Comparison of ENCODE assay signal across 25 cellular contexts in the genomic region with DNA sequence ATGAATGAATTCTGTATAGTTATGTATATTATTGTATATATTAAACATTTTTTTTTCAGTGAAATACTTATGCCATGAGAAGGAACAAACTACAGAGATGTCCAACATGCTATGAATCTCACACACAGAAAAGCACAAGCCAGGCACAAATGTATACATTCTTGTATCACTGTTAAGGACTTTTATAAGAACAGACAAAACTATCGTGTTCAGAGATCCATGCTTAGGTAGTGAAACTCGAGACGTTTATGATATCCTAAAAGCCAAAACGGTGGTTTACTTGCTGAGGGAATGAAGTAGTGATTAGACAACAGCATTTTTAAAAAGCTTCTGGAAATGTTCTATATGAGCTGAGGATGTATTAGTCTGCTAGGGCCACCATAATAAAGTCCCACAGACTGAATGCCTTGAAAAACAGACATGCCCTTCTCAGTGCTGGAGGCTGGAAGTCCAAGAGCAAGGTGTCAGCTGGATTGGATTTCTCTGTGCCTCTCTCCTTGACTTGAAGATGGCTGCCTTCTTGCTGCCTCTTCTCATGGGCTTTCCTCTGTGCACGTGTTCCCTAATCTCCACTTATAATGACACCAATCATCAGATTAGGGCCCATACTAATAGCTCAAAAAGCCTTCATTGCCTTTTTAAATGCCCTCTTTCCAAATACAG. TPM values are rescaled to one million over a fixed set of nuclear protein-coding genes. Genes with fewer than 3 reads are reported as not detected.
DNase-seq lines count a peak whose midpoint lies in the region; ATAC-seq and TF ChIP-seq lines count a peak whose summit lies in the region.
"Had no signal": no experiment of that assay in that cellular context is flagged by ENCODE, and none has a peak within 500 bp of the region (broad histone marks: within the 10 kb centered on the region; RNA-seq: fewer than 3 reads in every experiment).

No MANE protein-coding gene starts in this region.

- CTCF ChIA-PET in activated naive CD4-positive, alpha-beta T cell treated with anti-CD3 and anti-CD28 coated beads, Interleukin-2, amount 10 ng/mL, durations not matched to agents 7 days and 5 days (lab: Charles Lee), result interaction anchor here (0.7 to 1.8 kb wide), 2 partner anchors 29 to 87 kb away, joined by 4 read pairs; no protein-coding TSS in a partner anchor
- CTCF ChIA-PET in HCT116 (lab: Charles Lee) (no interaction called here), Panc1 (lab: Charles Lee) (no interaction called here)

- H3K27me3 ChIP-seq in HCT116 (ENCODE audit: insufficient read depth, low read length), result no peaks in the 10 kb centered on the region
- no peaks in the 10 kb centered on the region for H3K27me3 ChIP-seq in Panc1 (ENCODE audit: control insufficient read depth, insufficient read depth, low read length)
- H3K27me3 ChIP-seq: hepatocyte had no signal

- H4K20me1 ChIP-seq in HCT116 (ENCODE audit: insufficient read depth), result peaks cover 17% of the 10 kb centered on the region; the same call in 1 of the 2 replicates

- BruUV-seq in HCT116 (replicated peaks; lab: Mats Ljungman, UMichigan) (no TSS peak), Panc1 (replicated peaks; lab: Mats Ljungman, UMichigan) (no TSS peak)

- H3K9me2 ChIP-seq in HCT116 (ENCODE audit: insufficient read depth), result no peaks in the 10 kb centered on the region

- H3K9me3 Mint-ChIP-seq in activated naive CD4-positive, alpha-beta T cell treated with anti-CD3 and anti-CD28 coated beads, Interleukin-2, amount 10 ng/mL, durations not matched to agents 7 days and 5 days, result no peaks in the 10 kb centered on the region
- no peaks in the 10 kb centered on the region for H3K9me3 Mint-ChIP-seq in neural crest cell
- H3K9me3 Mint-ChIP-seq: central memory CD8-positive, alpha-beta T cell; dendritic cell treated with granulocyte-macrophage colony-stimulating factor and Interleukin-4, amounts not matched to agents 40 ng/mL and 50 ng/mL, for 4 days; stimulated activated naive B cell treated with anti-CD40 and anti-IgM and Interleukin-4, amounts not matched to agents 10 μg/mL and 1 μg/mL and 100 μg/mL, for 72 hours had no signal

- H3K4me3 ChIP-seq in HCT116 (replicated peaks in 1 of 2; ENCODE audit: low read depth in 1 of 2, low read length in 2 of 2) (no peak overlapping the region), Panc1 (ENCODE audit: low read depth in 2 of 2, low read length in 2 of 2) (no peak overlapping the region)
- H3K4me3 ChIP-seq: esophagus squamous epithelium, gastrocnemius medialis, hepatocyte, K562, SK-N-MC, upper lobe of left lung had no signal

- peaks cover 90% of the 10 kb centered on the region for H3K79me2 ChIP-seq in HCT116 (ENCODE audit: insufficient read depth, low read length)

- H3K4me1 ChIP-seq in HCT116 (ENCODE audit: control insufficient read depth in 1 of 2, insufficient read depth in 2 of 2, low read length in 2 of 2) (peaks cover 7 to 14% of the 10 kb centered on the region in 2 experiments; a peak in 3 of 4 replicates), Panc1 (ENCODE audit: control insufficient read depth, insufficient read depth, low read length) (peaks cover 22% of the 10 kb centered on the region)

- TF ChIP-seq RAD21 in HCT116 (IDR thresholded peaks at IDR 0.05; ENCODE audit: low read depth), result no peak

- DNase-seq in activated naive CD4-positive, alpha-beta T cell treated with anti-CD3 and anti-CD28 coated beads, Interleukin-2, amount 10 ng/mL, durations not matched to agents 7 days and 5 days, result no peak
- DNase-seq in activated naive CD4-positive, alpha-beta T cell (lab: John Stamatoyannopoulos, UW), result no peak
- DNase-seq in HCT116 (ENCODE audit: low read depth, low spot score) (no peak), Panc1 (ENCODE audit: low read depth, low spot score) (no peak), neural crest cell (ENCODE audit: low read depth, low spot score) (no peak), HuH-7 (ENCODE audit: low spot score) (no peak)
- DNase-seq: activated CD4-positive, alpha-beta T cell treated with anti-CD3 and anti-CD28 coated beads, Interleukin-2, amount 50 U/mL, for 48 hours; activated gamma-delta T cell; EL; esophagus squamous epithelium; gastrocnemius medialis; mesendoderm; NCI-H446; NCI-H774; OCI-M1; stimulated activated naive B cell treated with anti-CD40 and anti-IgM and Interleukin-4, amounts not matched to agents 10 μg/mL and 1 μg/mL and 100 μg/mL, for 72 hours; upper lobe of left lung had no signal

- H3K36me3 Mint-ChIP-seq in activated naive CD4-positive, alpha-beta T cell treated with anti-CD3 and anti-CD28 coated beads, Interleukin-2, amount 10 ng/mL, durations not matched to agents 7 days and 5 days, result peaks cover 69% of the 10 kb centered on the region
- H3K36me3 Mint-ChIP-seq in neural crest cell (ENCODE audit: low read depth), result peaks cover 24% of the 10 kb centered on the region

- H3K4me2 ChIP-seq in HCT116 (ENCODE audit: low read length), result no peak overlapping the region
- H3K4me2 ChIP-seq: hepatocyte had no signal

- intact Hi-C loops in HCT116 (cut with micrococcal nuclease), result no loop called here
- intact Hi-C loops in Panc1 (cut with micrococcal nuclease; ENCODE audit: unreplicated experiment), result no loop called here

- no peak for TF ChIP-seq CTCF in HCT116 (IDR thresholded peaks at IDR 0.05 in 2 of 3, conservative IDR thresholded peaks at IDR 0.05 in 1 of 3; ENCODE audit: borderline replicate concordance in 1 of 3, insufficient read depth in 1 of 3, low read depth in 2 of 3, low read length in 2 of 3)
- TF ChIP-seq CTCF in Panc1 (IDR thresholded peaks at IDR 0.05), result no peak
- TF ChIP-seq CTCF in neural crest cell (conservative IDR thresholded peaks at IDR 0.05), result no peak

- H3K9me3 ChIP-seq in HCT116 (ENCODE audit: control insufficient read depth in 1 of 2, insufficient read depth in 1 of 2, low read depth in 1 of 2, low read length in 2 of 2), result no peaks in the 10 kb centered on the region
- no peaks in the 10 kb centered on the region for H3K9me3 ChIP-seq in Panc1 (ENCODE audit: control insufficient read depth, insufficient read depth, low read depth, low read length)
- H3K9me3 ChIP-seq: esophagus squamous epithelium, gastrocnemius medialis, upper lobe of left lung had no signal

- no peak overlapping the region for H3K9ac ChIP-seq in HCT116 (ENCODE audit: low read length)

- H2AFZ ChIP-seq in HCT116 (ENCODE audit: low read depth, low read length, poor library complexity, severe bottlenecking), result no peak overlapping the region
- H2AFZ ChIP-seq: hepatocyte had no signal

- ATAC-seq in HCT116 (no peak), Panc1 (no peak), GM19035 (IDR thresholded peaks at IDR 0.05; ENCODE audit: unreplicated experiment) (no peak), HG02623 (IDR thresholded peaks at IDR 0.05; ENCODE audit: unreplicated experiment) (no peak)
- ATAC-seq: gastrocnemius medialis; K562; stimulated activated naive B cell treated with anti-CD40 and anti-IgM and Interleukin-4, amounts not matched to agents 10 μg/mL and 1 μg/mL and 100 μg/mL, for 72 hours had no signal

- POLR2A ChIA-PET in HCT116 (lab: Charles Lee) (no interaction called here), Panc1 (lab: Charles Lee) (no interaction called here)

- peaks cover 4% of the 10 kb centered on the region for H3K27me3 Mint-ChIP-seq in activated naive CD4-positive, alpha-beta T cell treated with anti-CD3 and anti-CD28 coated beads, Interleukin-2, amount 10 ng/mL, durations not matched to agents 7 days and 5 days
- peaks cover 3% of the 10 kb centered on the region for H3K27me3 Mint-ChIP-seq in neural crest cell (ENCODE audit: low read depth)

- no peak overlapping the region for H3K27ac ChIP-seq in HCT116 (ENCODE audit: low read depth, low read length)
- peak overlapping the region; percentile 37; the same call in 1 of the 2 replicates for H3K27ac ChIP-seq in Panc1 (ENCODE audit: low read length)
- H3K27ac ChIP-seq: esophagus squamous epithelium, gastrocnemius medialis, hepatocyte, SK-N-MC, upper lobe of left lung had no signal

- peak overlapping the region; percentile 29 for H3K4me3 Mint-ChIP-seq in activated naive CD4-positive, alpha-beta T cell treated with anti-CD3 and anti-CD28 coated beads, Interleukin-2, amount 10 ng/mL, durations not matched to agents 7 days and 5 days
- peak overlapping the region; percentile 34 for H3K4me3 Mint-ChIP-seq in neural crest cell
- H3K4me3 Mint-ChIP-seq: central memory CD8-positive, alpha-beta T cell; dendritic cell treated with granulocyte-macrophage colony-stimulating factor and Interleukin-4, amounts not matched to agents 40 ng/mL and 50 ng/mL, for 4 days; stimulated activated naive B cell treated with anti-CD40 and anti-IgM and Interleukin-4, amounts not matched to agents 10 μg/mL and 1 μg/mL and 100 μg/mL, for 72 hours had no signal

- TF ChIP-seq POLR2A in HCT116 (IDR thresholded peaks at IDR 0.05; ENCODE audit: borderline replicate concordance, extremely low read depth, insufficient read depth, insufficient read length), result no peak

- RAD21 ChIA-PET in HCT116 (lab: Charles Lee; ENCODE audit: low non-redundant PET in 1 of 2, low total read pairs in 2 of 2, uncharacterized antibody in 2 of 2, unreplicated experiment in 2 of 2), result no interaction called here

- H3K4me1 Mint-ChIP-seq in activated naive CD4-positive, alpha-beta T cell treated with anti-CD3 and anti-CD28 coated beads, Interleukin-2, amount 10 ng/mL, durations not matched to agents 7 days and 5 days, result peaks cover 65% of the 10 kb centered on the region
- H3K4me1 Mint-ChIP-seq in neural crest cell, result peaks cover 35% of the 10 kb centered on the region

- peaks cover 42 to 67% of the 10 kb centered on the region in 2 experiments for H3K36me3 ChIP-seq in HCT116 (ENCODE audit: control insufficient read depth in 1 of 2, insufficient read depth in 2 of 2, low read length in 2 of 2)
- peaks cover 60% of the 10 kb centered on the region for H3K36me3 ChIP-seq in Panc1 (ENCODE audit: control insufficient read depth, insufficient read depth, low read length)
- H3K36me3 ChIP-seq: esophagus squamous epithelium, gastrocnemius medialis, upper lobe of left lung had no signal

- in situ Hi-C loops in Panc1 (cut with HindIII; ENCODE audit: low pct_unique_long_range_greater_than_20kb, low sequenced_read_pairs), result no loop called here

- H3K27ac Mint-ChIP-seq in activated naive CD4-positive, alpha-beta T cell treated with anti-CD3 and anti-CD28 coated beads, Interleukin-2, amount 10 ng/mL, durations not matched to agents 7 days and 5 days, result peak overlapping the region; percentile 56
- H3K27ac Mint-ChIP-seq in neural crest cell (ENCODE audit: unreplicated experiment), result no peak overlapping the region
- H3K27ac Mint-ChIP-seq: dendritic cell treated with granulocyte-macrophage colony-stimulating factor and Interleukin-4, amounts not matched to agents 40 ng/mL and 50 ng/mL, for 4 days; progenitor cell of endocrine pancreas; stimulated activated naive B cell treated with anti-CD40 and anti-IgM and Interleukin-4, amounts not matched to agents 10 μg/mL and 1 μg/mL and 100 μg/mL, for 72 hours had no signal

TF ChIP-seq in HCT116, 20 proteins besides CTCF, POLR2A, EP300 and RAD21:
- TF ChIP-seq SRF (IDR thresholded peaks at IDR 0.05; ENCODE audit: low read depth), result no peak
- TF ChIP-seq JUND (IDR thresholded peaks at IDR 0.05), result 0 out of 2 replicates have a peak, but pooled peaks have one; percentile 8

RNA-seq across cellular contexts. Expression of a gene that starts 4.3 kb away (rescaled TPM):
- total RNA-seq in HCT116 (2021; ENCODE audit: unreplicated experiment) (202 TPM), Panc1 (2021; ENCODE audit: unreplicated experiment) (151 TPM), neural crest cell (140 and 160 TPM in 2 replicates)
- 64.3 and 90.3 TPM in 2 replicates for polyA plus RNA-seq in HCT116 (2012)
- polyA plus RNA-seq in Panc1 (2012; ENCODE audit: insufficient read length), result 33.8 TPM
